Comparison of ENCODE assay signal across 8 cellular contexts in the genomic region with DNA sequence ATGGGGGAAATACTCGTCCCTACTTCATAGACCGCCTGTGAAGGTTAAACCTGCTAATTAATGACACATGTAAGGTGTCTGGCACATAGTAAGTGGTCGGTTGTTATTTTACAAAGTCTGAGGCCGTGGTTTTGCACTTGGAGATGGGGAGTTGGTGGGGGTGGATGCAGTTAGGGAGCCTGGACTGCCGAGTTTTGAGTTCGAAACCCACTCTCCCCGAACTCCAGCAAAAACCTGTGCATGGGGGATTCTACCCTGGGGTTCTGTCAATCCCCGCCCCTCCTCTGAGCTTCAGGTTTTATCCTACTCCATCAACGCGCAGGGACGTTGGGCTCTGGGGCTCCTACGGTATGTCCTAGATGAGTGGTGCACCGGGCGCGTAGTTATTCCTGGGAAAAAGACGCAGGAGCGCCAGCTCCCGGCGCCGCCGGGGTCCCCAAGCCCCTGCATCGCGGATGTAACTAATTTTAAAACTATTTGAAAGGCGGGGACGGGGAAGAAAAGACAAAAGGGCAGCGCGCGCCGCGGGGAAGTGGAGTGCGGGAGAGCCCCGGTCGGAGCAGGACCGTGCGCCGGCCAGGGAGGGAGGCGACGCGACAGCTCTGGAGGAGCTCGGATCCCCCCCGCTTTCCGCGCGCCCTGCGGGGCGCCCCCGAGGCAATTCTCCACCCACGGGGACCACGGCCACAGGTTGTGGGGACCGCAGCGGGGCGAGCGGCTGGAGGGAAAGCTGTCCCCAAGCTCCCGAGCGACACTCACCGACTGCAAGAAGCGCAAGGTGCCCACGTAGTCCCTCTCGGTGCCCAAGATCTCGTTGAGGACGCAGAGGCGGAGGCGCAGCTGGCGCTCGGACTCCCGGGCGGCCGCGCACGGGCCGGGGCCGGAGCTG. TPM values are rescaled to one million over a fixed set of nuclear protein-coding genes. Genes with fewer than 3 reads are reported as not detected.
DNase-seq lines count a peak whose midpoint lies in the region; ATAC-seq and TF ChIP-seq lines count a peak whose summit lies in the region.

No MANE protein-coding gene starts in this region.

- intact Hi-C loops in testis (cut with DNase I; ENCODE audit: low total_unique reads), result no loop called here

- H3K9me3 ChIP-seq in testis, result no peaks in the 10 kb centered on the region

- ATAC-seq in HG02798 (IDR thresholded peaks at IDR 0.05; ENCODE audit: poor library complexity, unreplicated experiment) (peak; percentile 17), GM18519 (IDR thresholded peaks at IDR 0.05; ENCODE audit: low FRiP score, unreplicated experiment) (no peak)
- ATAC-seq in central memory CD8-positive, alpha-beta T cell (replicated peaks; ENCODE audit: extremely low read depth, poor library complexity, severe bottlenecking), result peak; percentile 61

- TF ChIP-seq POLR2A in testis (IDR thresholded peaks at IDR 0.05), result no peak

- no peaks in the 10 kb centered on the region for H3K36me3 ChIP-seq in testis (ENCODE audit: low read depth, missing control alignments)

- H3K9me3 Mint-ChIP-seq in central memory CD8-positive, alpha-beta T cell, result no peaks in the 10 kb centered on the region

- peak overlapping the region; percentile 91 for H3K27ac Mint-ChIP-seq in central memory CD8-positive, alpha-beta T cell (ENCODE audit: low read depth)

- no peak for TF ChIP-seq CTCF in testis (IDR thresholded peaks at IDR 0.05)

- H3K36me3 Mint-ChIP-seq in central memory CD8-positive, alpha-beta T cell (ENCODE audit: insufficient read depth), result peaks cover 25% of the 10 kb centered on the region

- H3K4me3 ChIP-seq in testis, result peak overlapping the region; percentile 55 to 58

- no peaks in the 10 kb centered on the region for H3K27me3 ChIP-seq in testis

- DNase-seq in SIG-M5 treated with dmso at 0.1 percent for 504 hours (lab: John Stamatoyannopoulos, UW; ENCODE audit: unreplicated experiment) (peak; percentile 68), SIG-M5 (lab: John Stamatoyannopoulos, UW) (no peak), RPMI8226 (peak; percentile 54), lung microvascular endothelial cell (ENCODE audit: low read depth in 2 of 2) (peak; percentile 45 to 49), testis (no peak)
- DNase-seq in central memory CD8-positive, alpha-beta T cell (ENCODE audit: low spot score in 2 of 2), result peak in 1 of 2 donors; percentile 59

- 7 to 9% methylated on average over 31 to 72 of the region's 72 CpGs for WGBS in testis, 2 donors

- H3K4me1 Mint-ChIP-seq in central memory CD8-positive, alpha-beta T cell, result peaks cover 52% of the 10 kb centered on the region

- no peak overlapping the region for H3K27ac ChIP-seq in testis

- H3K27me3 Mint-ChIP-seq in central memory CD8-positive, alpha-beta T cell, result no peaks in the 10 kb centered on the region

- peaks cover 10% of the 10 kb centered on the region for H3K4me1 ChIP-seq in testis

- peak overlapping the region; percentile 97 for H3K4me3 Mint-ChIP-seq in central memory CD8-positive, alpha-beta T cell

RNA-seq across cellular contexts. Expression of a gene that starts 0.7 kb away (rescaled TPM):
- total RNA-seq in lung microvascular endothelial cell (33.1 and 42.9 TPM in 2 replicates), testis (10 to 100 TPM; 27.1 to 36.5 TPM)
- 18.0 TPM for polyA plus RNA-seq in testis (ENCODE audit: insufficient read depth, low read depth, low replicate concordance)

Comparison
In these comparisons a context has a peak if more than half of its experiments do, and no peak if none do; other contexts are left out.
1. DNase-seq: peak in SIG-M5 treated with dmso at 0.1 percent for 504 hours (single experiment), RPMI8226 (single experiment) and lung microvascular endothelial cell (2 of 2); none in SIG-M5 (single experiment) and testis (single experiment).